Comparison of ENCODE assay signal across 8 cellular contexts in the genomic region with DNA sequence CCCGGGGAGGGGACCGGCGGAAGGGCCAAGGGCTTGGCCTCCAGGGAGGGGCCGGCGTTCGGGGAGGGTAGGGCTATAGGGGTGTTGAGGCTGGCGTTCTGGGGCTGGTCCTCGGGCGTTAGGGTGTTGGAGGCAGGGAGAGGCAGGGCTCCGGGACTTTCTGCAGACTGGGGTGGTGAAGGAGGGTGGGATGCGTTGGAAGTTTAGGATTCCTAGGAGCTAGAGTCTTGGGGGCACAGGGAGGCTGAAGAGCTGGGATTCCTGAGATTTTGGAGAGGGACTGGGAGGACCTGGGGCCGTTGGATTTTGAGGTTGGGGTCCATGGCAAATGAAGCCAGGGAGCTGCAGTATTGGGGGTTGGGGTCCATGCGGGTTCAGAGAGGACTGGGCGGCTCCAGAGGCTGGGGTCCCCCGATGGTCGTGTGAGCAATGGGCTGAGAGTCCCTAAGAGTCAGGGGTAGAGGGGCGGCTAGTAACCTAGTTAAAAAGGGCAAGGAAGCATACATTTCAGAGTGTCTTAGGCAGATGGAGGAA. TPM values are rescaled to one million over a fixed set of nuclear protein-coding genes. Genes with fewer than 3 reads are reported as not detected.
A peak's percentile ranks its signal among the peaks of the same experiment; 100 is the strongest.
DNase-seq lines count a peak whose midpoint lies in the region; ATAC-seq and TF ChIP-seq lines count a peak whose summit lies in the region.

No MANE protein-coding gene starts in this region.

- intact Hi-C loops in tibial artery (cut with DNase I; ENCODE audit: low total_unique reads) = no loop called here

- no peak for TF ChIP-seq CTCF in kidney epithelial cell (IDR thresholded peaks at IDR 0.05; ENCODE audit: insufficient read depth, low read length, poor library complexity, severe bottlenecking)
- no peak for TF ChIP-seq CTCF in tibial artery (IDR thresholded peaks at IDR 0.05)

- H3K9me3 Mint-ChIP-seq in activated naive CD8-positive, alpha-beta T cell (ENCODE audit: low read depth) = no peaks in the 10 kb centered on the region

- H3K36me3 ChIP-seq in BLaER1 (peaks cover 44% of the 10 kb centered on the region), kidney epithelial cell (ENCODE audit: control insufficient read depth, insufficient read depth, low read length) (no peaks in the 10 kb centered on the region), tibial artery (peaks cover 35 to 43% (median 36%) of the 10 kb centered on the region in 3 donors)

- no peaks in the 10 kb centered on the region for H3K9me3 ChIP-seq in BLaER1
- H3K9me3 ChIP-seq in tibial artery = no peaks in the 10 kb centered on the region

- H3K27me3 ChIP-seq in BLaER1 = no peaks in the 10 kb centered on the region
- no peaks in the 10 kb centered on the region for H3K27me3 ChIP-seq in kidney epithelial cell (ENCODE audit: control insufficient read depth, insufficient read depth, low read length)
- H3K27me3 ChIP-seq in tibial artery = no peaks in the 10 kb centered on the region

- H3K4me3 ChIP-seq in BLaER1 = peak overlapping the region; percentile 91
- peak overlapping the region; percentile 73 for H3K4me3 ChIP-seq in kidney epithelial cell (ENCODE audit: low read depth, low read length)
- H3K4me3 ChIP-seq in tibial artery = peak overlapping the region; percentile 78 to 92

- peaks cover 28% of the 10 kb centered on the region for H3K4me1 Mint-ChIP-seq in activated naive CD8-positive, alpha-beta T cell (ENCODE audit: low read depth)

- peaks cover 30% of the 10 kb centered on the region for H4K20me1 ChIP-seq in BLaER1

- peak overlapping the region; percentile 83 for H3K27ac Mint-ChIP-seq in activated naive CD8-positive, alpha-beta T cell

- H3K27ac ChIP-seq in BLaER1 (peak overlapping the region; percentile 86), tibial artery (peak overlapping the region; percentile 87 to 90)

- DNase-seq in kidney epithelial cell (ENCODE audit: low read depth) (no peak), tibial artery (peak in 1 of 2 donors; percentile 70), NCI-H1694 (lab: John Stamatoyannopoulos, UW) (no peak)

- peaks cover 2% of the 10 kb centered on the region for H3K36me3 Mint-ChIP-seq in activated naive CD8-positive, alpha-beta T cell

- peak overlapping the region; percentile 96 for H3K4me2 ChIP-seq in BLaER1

- no peaks in the 10 kb centered on the region for H3K27me3 Mint-ChIP-seq in activated naive CD8-positive, alpha-beta T cell

- H3K9ac ChIP-seq in BLaER1 = peak overlapping the region; percentile 97

- ATAC-seq in HG02678 (IDR thresholded peaks at IDR 0.05; ENCODE audit: unreplicated experiment) (peak; percentile 25), HG03095 (IDR thresholded peaks at IDR 0.05; ENCODE audit: unreplicated experiment) (no peak), GM19463 (IDR thresholded peaks at IDR 0.05; ENCODE audit: unreplicated experiment) (no peak)

- H3K4me1 ChIP-seq in BLaER1 (peaks cover 29% of the 10 kb centered on the region), tibial artery (peaks cover 0 to 26% (median 14%) of the 10 kb centered on the region in 4 donors)

- H3K4me3 Mint-ChIP-seq in activated naive CD8-positive, alpha-beta T cell = peak overlapping the region; percentile 95

RNA-seq across cellular contexts. Expression of a gene that starts 0.7 kb away (rescaled TPM):
- total RNA-seq in kidney epithelial cell = 18.4 and 20.8 TPM in 2 replicates

RNA-seq across cellular contexts. Expression of a gene that starts 19.7 kb away (rescaled TPM):
- 0.14 TPM in 1 of 2 replicates, not detected in the other for total RNA-seq in kidney epithelial cell

RNA-seq across cellular contexts. Expression of a gene that starts 23.1 kb away (rescaled TPM):
- 77.2 and 115 TPM in 2 replicates for total RNA-seq in kidney epithelial cell

RNA-seq across cellular contexts. Expression of a gene that starts 26.4 kb away (rescaled TPM):
- total RNA-seq in kidney epithelial cell = 38.3 and 44.6 TPM in 2 replicates

RNA-seq across cellular contexts. Expression of a gene that starts 33.4 kb away (rescaled TPM):
- total RNA-seq in kidney epithelial cell = 2.9 and 8.6 TPM in 2 replicates
